In the genomic region with DNA sequence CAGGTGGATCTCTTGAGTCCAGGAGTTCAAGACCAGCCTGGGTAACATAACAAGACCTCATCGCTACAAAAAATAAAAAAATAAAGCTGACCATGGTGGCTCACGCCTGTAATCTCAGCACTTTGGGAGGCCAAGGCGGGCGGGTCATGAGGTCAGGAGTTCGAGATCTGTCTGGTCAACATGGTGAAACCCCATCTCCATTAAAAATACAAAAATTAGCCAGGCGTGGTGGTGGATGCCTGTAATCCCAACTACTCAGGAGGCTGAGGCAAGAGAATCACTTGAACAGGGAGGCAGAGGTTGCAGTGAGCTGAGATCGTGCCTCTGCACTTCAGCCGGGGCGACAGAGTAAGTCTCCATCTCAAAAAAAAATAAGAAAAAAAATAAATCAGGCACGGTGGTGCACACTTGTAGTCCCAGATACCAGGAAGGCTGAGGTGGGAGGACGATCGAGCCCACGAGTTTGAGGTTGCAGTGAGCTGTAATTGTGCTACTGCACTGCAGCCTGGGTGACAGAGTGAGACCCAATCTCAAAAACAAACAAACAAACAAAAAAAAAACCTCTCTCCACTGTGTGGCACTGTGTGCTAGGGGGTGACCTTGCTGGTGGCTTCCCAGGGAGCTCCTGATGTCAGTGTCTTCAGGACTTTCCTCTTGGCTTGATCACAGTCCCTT, we compare ENCODE assay signal across 9 cellular contexts. TPM values are rescaled to one million over a fixed set of nuclear protein-coding genes. Genes with fewer than 3 reads are reported as not detected.
DNase-seq lines count a peak whose midpoint lies in the region; ATAC-seq and TF ChIP-seq lines count a peak whose summit lies in the region.
"Had no signal": no experiment of that assay in that cellular context is flagged by ENCODE, and none has a peak within 500 bp of the region (broad histone marks: within the 10 kb centered on the region; RNA-seq: fewer than 3 reads in every experiment).

No MANE protein-coding gene starts in this region.

- no peaks in the 10 kb centered on the region for H3K36me3 Mint-ChIP-seq in CD8-positive, alpha-beta T cell
- H3K36me3 Mint-ChIP-seq: brain had no signal

- no peaks in the 10 kb centered on the region for H3K27me3 ChIP-seq in CD8-positive, alpha-beta T cell (ENCODE audit: insufficient read depth, low read length)
- no peaks in the 10 kb centered on the region for H3K27me3 ChIP-seq in Panc1 (ENCODE audit: control insufficient read depth, insufficient read depth, low read length)
- no peaks in the 10 kb centered on the region for H3K27me3 ChIP-seq in hepatocyte

- peaks cover 22% of the 10 kb centered on the region for H3K4me1 Mint-ChIP-seq in CD8-positive, alpha-beta T cell (ENCODE audit: low read depth)

- no peaks in the 10 kb centered on the region for H3K36me3 ChIP-seq in CD8-positive, alpha-beta T cell (ENCODE audit: insufficient read depth, low read length)
- no peaks in the 10 kb centered on the region for H3K36me3 ChIP-seq in Panc1 (ENCODE audit: control insufficient read depth, insufficient read depth, low read length)
- H3K36me3 ChIP-seq in hepatocyte (replicated peaks; ENCODE audit: insufficient read depth, low read depth): no peaks in the 10 kb centered on the region

- H4K20me1 ChIP-seq in hepatocyte (ENCODE audit: insufficient read depth, poor library complexity, severe bottlenecking): no peaks in the 10 kb centered on the region

- no peak overlapping the region for H2AFZ ChIP-seq in hepatocyte

- CTCF ChIA-PET in CD8-positive, alpha-beta T cell (lab: Charles Lee): interaction anchor here (0.6 to 1.6 kb wide), 16 partner anchors 12 to 469 kb away, joined by 3 to 8 read pairs (median 4); a partner anchor contains a TSS
- CTCF ChIA-PET in Panc1 (lab: Charles Lee): interaction anchor here (0.6 to 0.8 kb wide), 3 partner anchors 43 to 276 kb away, joined by 3 to 4 read pairs (median 3); no protein-coding TSS in a partner anchor

- ATAC-seq in CD8-positive, alpha-beta T cell: peak; percentile 72
- ATAC-seq in Panc1: peak; percentile 83
- no peak for ATAC-seq in Right ventricle myocardium inferior
- ATAC-seq in GM19324 (IDR thresholded peaks at IDR 0.05; ENCODE audit: low FRiP score, unreplicated experiment): no peak
- ATAC-seq in HG03469 (IDR thresholded peaks at IDR 0.05; ENCODE audit: unreplicated experiment): no peak

- no TSS peak for BruUV-seq in Panc1 (replicated peaks; lab: Mats Ljungman, UMichigan)

- no peaks in the 10 kb centered on the region for H3K79me2 ChIP-seq in hepatocyte

- H3K4me3 ChIP-seq in CD8-positive, alpha-beta T cell (ENCODE audit: low read depth, low read length): no peak overlapping the region
- no peak overlapping the region for H3K4me3 ChIP-seq in Panc1 (ENCODE audit: low read depth in 2 of 2, low read length in 2 of 2)
- H3K4me3 ChIP-seq in hepatocyte: no peak overlapping the region

- peak in 4 of 7 experiments; percentile 14 to 52 (median 24) for DNase-seq in CD8-positive, alpha-beta T cell
- peak; percentile 15 for DNase-seq in Panc1 (ENCODE audit: low read depth, low spot score)
- DNase-seq in hepatocyte (ENCODE audit: low spot score): peak; percentile 16
- no peak for DNase-seq in Right ventricle myocardium inferior (ENCODE audit: missing footprints)
- DNase-seq in stimulated activated CD4-positive, alpha-beta T cell treated with anti-CD3 and anti-CD28 coated beads, Interleukin-2, amount 100 ng/mL, for 24 hours: no peak

- H3K27me3 Mint-ChIP-seq in CD8-positive, alpha-beta T cell (ENCODE audit: low read depth): no peaks in the 10 kb centered on the region

- no peaks in the 10 kb centered on the region for H3K9me3 ChIP-seq in CD8-positive, alpha-beta T cell (ENCODE audit: low read length)
- H3K9me3 ChIP-seq in Panc1 (ENCODE audit: control insufficient read depth, insufficient read depth, low read depth, low read length): no peaks in the 10 kb centered on the region
- H3K9me3 ChIP-seq in hepatocyte (ENCODE audit: low read depth): no peaks in the 10 kb centered on the region

- H3K4me2 ChIP-seq in hepatocyte: no peak overlapping the region

- no peak overlapping the region for H3K27ac ChIP-seq in CD8-positive, alpha-beta T cell (ENCODE audit: low read depth, low read length)
- H3K27ac ChIP-seq in Panc1 (ENCODE audit: low read length) (no peak overlapping the region), hepatocyte (no peak overlapping the region)

- no peaks in the 10 kb centered on the region for H3K9me3 Mint-ChIP-seq in CD8-positive, alpha-beta T cell

- H3K4me3 Mint-ChIP-seq in CD8-positive, alpha-beta T cell: no peak overlapping the region
- H3K4me3 Mint-ChIP-seq: brain had no signal

- intact Hi-C loops in CD8-positive, alpha-beta T cell (cut with DNase I, micrococcal nuclease): loop anchor here (5.0 kb wide), 2 partner anchors 51 to 269 kb away; a partner anchor contains a TSS
- intact Hi-C loops in Panc1 (cut with micrococcal nuclease; ENCODE audit: unreplicated experiment): no loop called here
- intact Hi-C loops in Right ventricle myocardium inferior (cut with DNase I): no loop called here

- in situ Hi-C loops in Panc1 (cut with HindIII; ENCODE audit: low pct_unique_long_range_greater_than_20kb, low sequenced_read_pairs): no loop called here

- H3K4me1 ChIP-seq in CD8-positive, alpha-beta T cell (ENCODE audit: insufficient read depth, low read length): peaks cover 24% of the 10 kb centered on the region
- no peaks in the 10 kb centered on the region for H3K4me1 ChIP-seq in Panc1 (ENCODE audit: control insufficient read depth, insufficient read depth, low read length)
- no peaks in the 10 kb centered on the region for H3K4me1 ChIP-seq in hepatocyte (ENCODE audit: insufficient read depth)

- peak; percentile 44 for TF ChIP-seq CTCF in CD8-positive, alpha-beta T cell (IDR thresholded peaks at IDR 0.05)
- TF ChIP-seq CTCF in GM12872 (IDR thresholded peaks at IDR 0.05; ENCODE audit: insufficient read depth, low read depth, low read length): peak; percentile 69
- no peak; the same call in 1 of the 2 replicates for TF ChIP-seq CTCF in Panc1 (IDR thresholded peaks at IDR 0.05)
- peak; percentile 22 for TF ChIP-seq CTCF in hepatocyte (IDR thresholded peaks at IDR 0.05; ENCODE audit: poor library complexity)

- peak overlapping the region; percentile 30 for H3K27ac Mint-ChIP-seq in CD8-positive, alpha-beta T cell
- H3K27ac Mint-ChIP-seq: brain had no signal

- POLR2A ChIA-PET in CD8-positive, alpha-beta T cell (lab: Charles Lee): interaction anchor here (0.6 to 1.6 kb wide), 8 partner anchors 12 to 326 kb away, joined by 3 to 9 read pairs (median 4); a partner anchor contains a TSS
- POLR2A ChIA-PET in Panc1 (lab: Charles Lee): interaction anchor here (0.6 to 0.7 kb wide), 3 partner anchors 20 to 420 kb away, joined by 3 to 5 read pairs (median 3); a partner anchor contains a TSS

- no peaks in the 10 kb centered on the region for H3K9me2 ChIP-seq in hepatocyte (replicated peaks; ENCODE audit: insufficient read depth)

- WGBS in hepatocyte (ENCODE audit: low lambda C conversion rate, missing lambda C conversion rate): 89% methylated on average over 12 of the region's 13 CpGs

RNA-seq across cellular contexts. Expression of a gene that starts 19.8 kb away (rescaled TPM):
- total RNA-seq in CD8-positive, alpha-beta T cell: 10 to 100 TPM; 33.4 to 39.4 TPM
- total RNA-seq in Panc1 (2021; ENCODE audit: unreplicated experiment) (47.1 TPM), hepatocyte (34.6 and 57.6 TPM in 2 replicates), Right ventricle myocardium inferior (46.0 TPM)
- polyA plus RNA-seq in Panc1 (2012; ENCODE audit: insufficient read length): 91.7 TPM
- 31.3 and 38.1 TPM in 2 replicates for polyA plus RNA-seq in hepatocyte

RNA-seq across cellular contexts. Expression of a gene that starts 29.5 kb away (rescaled TPM):
- total RNA-seq in CD8-positive, alpha-beta T cell: 1 to 10 TPM; 2.9 to 3.6 TPM
- 2.5 TPM for total RNA-seq in Panc1 (2021; ENCODE audit: unreplicated experiment)
- polyA plus RNA-seq in Panc1 (2012; ENCODE audit: insufficient read length): 3.3 TPM
- 0.67 TPM in 1 of 2 replicates, not detected in the other for total RNA-seq in hepatocyte
- 5.4 and 11.2 TPM in 2 replicates for polyA plus RNA-seq in hepatocyte
- 2.2 TPM for total RNA-seq in Right ventricle myocardium inferior

RNA-seq across cellular contexts. Expression of a gene that starts 40.6 kb away (rescaled TPM):
- 100 to 1,000 TPM; 352 to 364 TPM for total RNA-seq in CD8-positive, alpha-beta T cell
- total RNA-seq in Panc1 (2021; ENCODE audit: unreplicated experiment) (3.7 TPM), hepatocyte (2.4 and 3.2 TPM in 2 replicates), Right ventricle myocardium inferior (15.8 TPM)
- polyA plus RNA-seq in Panc1 (2012; ENCODE audit: insufficient read length): 7.7 TPM
- 1.7 and 3.4 TPM in 2 replicates for polyA plus RNA-seq in hepatocyte

RNA-seq across cellular contexts. Expression of a gene that starts 46.8 kb away (rescaled TPM):
- 100 to 1,000 TPM; 107 to 113 TPM for total RNA-seq in CD8-positive, alpha-beta T cell
- total RNA-seq in Panc1 (2021; ENCODE audit: unreplicated experiment): 0.69 TPM
- 1.1 TPM for polyA plus RNA-seq in Panc1 (2012; ENCODE audit: insufficient read length)
- total RNA-seq in hepatocyte: 19.3 and 20.1 TPM in 2 replicates
- 82.1 and 103 TPM in 2 replicates for polyA plus RNA-seq in hepatocyte
- 61.5 TPM for total RNA-seq in Right ventricle myocardium inferior

RNA-seq across cellular contexts. Expression of a gene that starts 50.7 kb away (rescaled TPM):
- 10 to 100 TPM; 55.5 to 56.2 TPM for total RNA-seq in CD8-positive, alpha-beta T cell
- total RNA-seq in Panc1 (2021; ENCODE audit: unreplicated experiment) (178 TPM), hepatocyte (211 and 237 TPM in 2 replicates), Right ventricle myocardium inferior (49.7 TPM)
- 353 TPM for polyA plus RNA-seq in Panc1 (2012; ENCODE audit: insufficient read length)
- polyA plus RNA-seq in hepatocyte: 124 and 132 TPM in 2 replicates

Comparison
In these comparisons a context has a peak if more than half of its experiments do, and no peak if none do; other contexts are left out.
1. ATAC-seq: peak in CD8-positive, alpha-beta T cell (single experiment) and Panc1 (single experiment); none in Right ventricle myocardium inferior (single experiment), GM19324 (single experiment) and HG03469 (single experiment).
2. DNase-seq: peak in CD8-positive, alpha-beta T cell (4 of 7), Panc1 (single experiment) and hepatocyte (single experiment); none in Right ventricle myocardium inferior (single experiment) and stimulated activated CD4-positive, alpha-beta T cell treated with anti-CD3 and anti-CD28 coated beads, Interleukin-2, amount 100 ng/mL, for 24 hours (0 of 2).
3. RNA of a gene that starts 40.6 kb away (total RNA-seq): 352 to 364 TPM in CD8-positive, alpha-beta T cell; 15.8 TPM in Right ventricle myocardium inferior (single experiment), 3.7 TPM in Panc1 (single experiment) and 2.4 to 3.2 TPM in hepatocyte; every median in the first group is over 10 times any median in the second.
4. intact Hi-C loops: an anchor here in CD8-positive, alpha-beta T cell (5.0 kb wide); none called in Panc1 and Right ventricle myocardium inferior.